ENCODE assay signal across 10 cellular contexts in genomic region chr18:14709761-14710160, GRCh38. TPM values are rescaled to one million over a fixed set of nuclear protein-coding genes. Genes with fewer than 3 reads are reported as not detected.
"Had no signal": no experiment of that assay in that cellular context is flagged by ENCODE, and none has a peak within 500 bp of the region (broad histone marks: within the 10 kb centered on the region; RNA-seq: fewer than 3 reads in every experiment).

No MANE protein-coding gene starts in this region.

RNA-seq across cellular contexts. Expression of gene ANKRD30B, which starts 38.2 kb away (rescaled TPM):
- total RNA-seq: activated CD4-positive, alpha-beta T cell treated with anti-CD3 and anti-CD28 coated beads for 36 hours; activated CD4-positive, alpha-beta T cell treated with anti-CD3 and anti-CD28 coated beads, Interleukin-2, amount 10 ng/mL, durations not matched to agents 7 days and 5 days; activated CD8-positive, alpha-beta T cell treated with anti-CD3 and anti-CD28 coated beads, Interleukin-2, amount 10 ng/mL, durations not matched to agents 7 days and 5 days; activated naive CD8-positive, alpha-beta T cell treated with anti-CD3 and anti-CD28 coated beads, Interleukin-2, amount 10 ng/mL, durations not matched to agents 7 days and 5 days; activated T-helper 2 cell treated with anti-CD3 and anti-CD28 coated beads, Interferon-gamma antibody, Interleukin-2, Interleukin-4, amounts not matched to agents 10 μg/mL and 5 μg/mL and 100 μg/mL, durations not matched to agents 14 hours and 24 hours and 36 hours; ascending aorta; SJCRH30; T-helper 1 cell treated with Interleukin-12 subunit alpha and Interleukin-12 subunit beta and Interleukin-4 antibody, amounts not matched to agents 30 ng/mL and 1 ng/mL, for 36 hours; T-helper 2 cell treated with Interferon-gamma antibody and Interleukin-4, amounts not matched to agents 100 ng/mL and 5 ng/mL, for 36 hours; WTC11 had no signal
